16 cellular contexts compared by ENCODE assay signal in genomic region chr11:14388352-14388751, GRCh38. TPM values are rescaled to one million over a fixed set of nuclear protein-coding genes. Genes with fewer than 3 reads are reported as not detected.
DNase-seq lines count a peak whose midpoint lies in the region; ATAC-seq, FAIRE-seq and TF ChIP-seq lines count a peak whose summit lies in the region.
"Had no signal": no experiment of that assay in that cellular context is flagged by ENCODE, and none has a peak within 500 bp of the region (broad histone marks: within the 10 kb centered on the region; RNA-seq: fewer than 3 reads in every experiment).

No MANE protein-coding gene starts in this region.

- H3K9ac ChIP-seq in IMR-90 (ENCODE audit: low read depth, low read length), result no peak overlapping the region
- no peak overlapping the region for H3K9ac ChIP-seq in H1 (replicated peaks in 1 of 4; ENCODE audit: extremely low read depth in 1 of 4, low read depth in 3 of 4, low read length in 3 of 4)
- no peak overlapping the region for H3K9ac ChIP-seq in neural cell (ENCODE audit: low read length)
- H3K9ac ChIP-seq: BLaER1 had no signal

- in situ Hi-C loops in IMR-90 (cut with MboI; ENCODE audit: low sequenced_read_pairs), result no loop called here

- no peaks in the 10 kb centered on the region for H3F3A ChIP-seq in neural cell (ENCODE audit: insufficient read depth, low read length, poor library complexity, severe bottlenecking)

- H3K79me1 ChIP-seq in IMR-90 (ENCODE audit: low read depth in 1 of 2, low read length in 2 of 2) (no peaks in the 10 kb centered on the region), H1 (ENCODE audit: low read depth, low read length) (no peaks in the 10 kb centered on the region)

- H3K9me1 ChIP-seq in IMR-90 (ENCODE audit: insufficient read depth, low read length), result 0 out of 2 replicates have a peak, but pooled peaks cover 3% of the 10 kb centered on the region

- no peak overlapping the region for H4K5ac ChIP-seq in IMR-90 (ENCODE audit: low read depth, low read length)
- H4K5ac ChIP-seq in H1 (ENCODE audit: insufficient read length, low read depth, low read length), result no peak overlapping the region

- BruUV-seq in IMR-90 (replicated peaks; lab: Mats Ljungman, UMichigan), result no TSS peak

- dilution Hi-C loops in IMR-90 (cut with HindIII; ENCODE audit: low sequenced_read_pairs, unreplicated experiment), result no loop called here

- no peaks in the 10 kb centered on the region for H3K27me3 ChIP-seq in IMR-90 (ENCODE audit: control insufficient read depth, insufficient read depth, low read length)
- no peaks in the 10 kb centered on the region for H3K27me3 ChIP-seq in H1 (replicated peaks in 1 of 4; ENCODE audit: control insufficient read depth in 3 of 4, extremely low read depth in 1 of 4, insufficient read depth in 3 of 4, low read length in 3 of 4)
- no peaks in the 10 kb centered on the region for H3K27me3 ChIP-seq in neural cell (ENCODE audit: insufficient read depth, low read depth, low read length)
- H3K27me3 ChIP-seq: BLaER1 had no signal

- H3K18ac ChIP-seq in IMR-90 (ENCODE audit: low read depth, low read length), result no peak overlapping the region
- H3K18ac ChIP-seq in H1 (ENCODE audit: extremely low read depth, low read length), result no peak overlapping the region

- H3K36me3 ChIP-seq in IMR-90 (ENCODE audit: control insufficient read depth, insufficient read depth, low read length), result no peaks in the 10 kb centered on the region
- H3K36me3 ChIP-seq in H1 (ENCODE audit: control insufficient read depth in 2 of 4, insufficient read depth in 4 of 4, low read length in 3 of 4), result no peaks in the 10 kb centered on the region
- no peaks in the 10 kb centered on the region for H3K36me3 ChIP-seq in neural cell (ENCODE audit: insufficient read depth, low read length)
- H3K36me3 ChIP-seq: BLaER1 had no signal

- intact Hi-C loops in IMR-90 (cut with micrococcal nuclease), result no loop called here

- no peaks in the 10 kb centered on the region for H3K36me3 Mint-ChIP-seq in WTC11

- TF ChIP-seq RAD21 in IMR-90 (IDR thresholded peaks at IDR 0.05; ENCODE audit: low read length), result no peak
- TF ChIP-seq RAD21 in H1 (IDR thresholded peaks at IDR 0.05 in 1 of 2, conservative IDR thresholded peaks at IDR 0.05 in 1 of 2; ENCODE audit: low read depth in 2 of 2, low read length in 2 of 2), result no peak
- TF ChIP-seq RAD21 in neural cell (conservative IDR thresholded peaks at IDR 0.05), result no peak

- no peak for FAIRE-seq in H1 (lab: Jason Lieb, UNC)
- FAIRE-seq: GM18507 had no signal

- H3K9me2 ChIP-seq in neural cell (ENCODE audit: insufficient read depth, low read length), result no peaks in the 10 kb centered on the region

- no peaks in the 10 kb centered on the region for H3K4me1 ChIP-seq in IMR-90 (ENCODE audit: control insufficient read depth, insufficient read depth, low read length)
- H3K4me1 ChIP-seq in H1 (replicated peaks in 1 of 4; ENCODE audit: control insufficient read depth in 3 of 4, insufficient read depth in 4 of 4, low read length in 3 of 4), result peaks cover 0 to 9% (median 3%) of the 10 kb centered on the region in 4 experiments; a peak in 2 of 7 replicates
- H3K4me1 ChIP-seq: BLaER1, Caco-2 had no signal

- H4K8ac ChIP-seq in IMR-90 (ENCODE audit: low read depth in 2 of 2, low read length in 2 of 2), result no peak overlapping the region
- H4K8ac ChIP-seq in H1 (ENCODE audit: extremely low read depth, insufficient read depth, low read length), result no peak overlapping the region

- H3K4ac ChIP-seq in IMR-90 (ENCODE audit: low read depth, low read length), result no peak overlapping the region
- no peak overlapping the region for H3K4ac ChIP-seq in H1 (replicated peaks; ENCODE audit: insufficient read length, low read depth, low read length)

- no peaks in the 10 kb centered on the region; the same call in 1 of the 2 replicates for H3K23me2 ChIP-seq in H1 (ENCODE audit: low read depth, low read length)

- no peak for TF ChIP-seq EP300 in H1 (IDR thresholded peaks at IDR 0.05; ENCODE audit: borderline replicate concordance in 1 of 2, low read depth in 2 of 2, low read length in 2 of 2)
- no peak for TF ChIP-seq EP300 in neural cell (conservative IDR thresholded peaks at IDR 0.05; ENCODE audit: poor library complexity, severe bottlenecking)

- TF ChIP-seq CTCF in IMR-90 (conservative IDR thresholded peaks at IDR 0.05; ENCODE audit: low read depth, low read length) (no peak), H1 (IDR thresholded peaks at IDR 0.05; ENCODE audit: control extremely low read depth in 1 of 3, insufficient read depth in 1 of 3, low read depth in 1 of 3, low read length in 3 of 3) (no peak), neural cell (IDR thresholded peaks at IDR 0.05; ENCODE audit: poor library complexity, severe bottlenecking) (no peak), WTC11 (IDR thresholded peaks at IDR 0.05) (no peak)

- POLR2A ChIA-PET in IMR-90 (lab: Charles Lee; ENCODE audit: unreplicated experiment) (no interaction called here), H1 (lab: Charles Lee; ENCODE audit: partially characterized antibody) (interaction anchor here (0.8 to 1.8 kb wide), 4 partner anchors 14 to 30 kb away, joined by 3 to 5 read pairs (median 4); no protein-coding TSS in a partner anchor), WTC11 (lab: Charles Lee) (no interaction called here)

- no peak for TF ChIP-seq POLR2A in IMR-90 (IDR thresholded peaks at IDR 0.05; ENCODE audit: low read depth, low read length)
- no peak for TF ChIP-seq POLR2A in H1 (IDR thresholded peaks at IDR 0.05; ENCODE audit: control extremely low read depth in 1 of 2, low read depth in 2 of 2, low read length in 2 of 2)

- H2AK5ac ChIP-seq in IMR-90 (ENCODE audit: low read depth, low read length) (no peak overlapping the region), H1 (ENCODE audit: low read depth, low read length) (0 out of 2 replicates have a peak overlapping the region, but pooled peaks have one; percentile 42)

- no peaks in the 10 kb centered on the region for H3K9me3 Mint-ChIP-seq in WTC11
- H3K9me3 Mint-ChIP-seq: CD8-positive, alpha-beta memory T cell; GM23338; H9 had no signal

- H2BK20ac ChIP-seq in IMR-90 (ENCODE audit: low read depth, low read length), result no peak overlapping the region
- no peak overlapping the region for H2BK20ac ChIP-seq in H1 (ENCODE audit: low read length)

- ATAC-seq in IMR-90 (ENCODE audit: low read depth) (no peak), HG03159 (IDR thresholded peaks at IDR 0.05; ENCODE audit: unreplicated experiment) (no peak), WTC11 (no peak)
- ATAC-seq: GM23338 had no signal

- H3K4me1 Mint-ChIP-seq in WTC11, result peaks cover 14% of the 10 kb centered on the region

- H4K20me1 ChIP-seq in IMR-90 (ENCODE audit: insufficient read depth, low read length), result no peaks in the 10 kb centered on the region
- no peaks in the 10 kb centered on the region for H4K20me1 ChIP-seq in H1 (replicated peaks in 1 of 2; ENCODE audit: control insufficient read depth in 1 of 2, insufficient read depth in 2 of 2, low read length in 2 of 2)
- no peaks in the 10 kb centered on the region for H4K20me1 ChIP-seq in neural cell (ENCODE audit: insufficient read depth)
- H4K20me1 ChIP-seq: BLaER1 had no signal

- H2BK15ac ChIP-seq in IMR-90 (ENCODE audit: low read depth, low read length) (no peak overlapping the region), H1 (ENCODE audit: low read length) (no peak overlapping the region)

- H3K23ac ChIP-seq in IMR-90 (ENCODE audit: low read depth, low read length) (no peak overlapping the region), H1 (ENCODE audit: insufficient read length) (no peak overlapping the region)

- H4K91ac ChIP-seq in IMR-90 (ENCODE audit: insufficient read depth, low read depth, low read length), result no peak overlapping the region
- H4K91ac ChIP-seq in H1 (replicated peaks; ENCODE audit: insufficient read length, low read length), result no peak overlapping the region

- H3K4me3 Mint-ChIP-seq in WTC11, result no peak overlapping the region
- H3K4me3 Mint-ChIP-seq: CD8-positive, alpha-beta memory T cell; GM23338; H9 had no signal

- H3K4me2 ChIP-seq in IMR-90 (ENCODE audit: low read depth, low read length) (no peak overlapping the region), H1 (ENCODE audit: insufficient read depth in 1 of 2, low read depth in 2 of 2, low read length in 2 of 2) (no peak overlapping the region), neural cell (ENCODE audit: low read length) (no peak overlapping the region)
- H3K4me2 ChIP-seq: BLaER1, GM23338 had no signal

- H2AK9ac ChIP-seq in IMR-90 (replicated peaks; ENCODE audit: low read depth, low read length, poor library complexity), result no peak overlapping the region

- CTCF ChIA-PET in IMR-90 (lab: Yijun Ruan, JAX) (no interaction called here), H1 (lab: Charles Lee; ENCODE audit: partially characterized antibody) (interaction anchor here (0.9 to 4.8 kb wide), 7 partner anchors 14 to 86 kb away, joined by 3 to 20 read pairs (median 9); no protein-coding TSS in a partner anchor), WTC11 (lab: Charles Lee) (interaction anchor here (0.9 to 2.0 kb wide), 5 partner anchors 25 to 88 kb away, joined by 4 to 11 read pairs (median 5); no protein-coding TSS in a partner anchor)

- H2BK120ac ChIP-seq in IMR-90 (ENCODE audit: low read depth, low read length) (no peak overlapping the region), H1 (replicated peaks; ENCODE audit: low read depth, low read length) (no peak overlapping the region)

- no peaks in the 10 kb centered on the region for H3K27me3 Mint-ChIP-seq in WTC11 (ENCODE audit: low read depth)
- H3K27me3 Mint-ChIP-seq: CD8-positive, alpha-beta memory T cell had no signal

- no peak overlapping the region for H3K27ac Mint-ChIP-seq in WTC11
- H3K27ac Mint-ChIP-seq: GM23338, H9 had no signal

- H3K27ac ChIP-seq in IMR-90 (ENCODE audit: insufficient read depth, low read length) (no peak overlapping the region), H1 (ENCODE audit: low read depth, low read length) (no peak overlapping the region), neural cell (ENCODE audit: low read length) (peak overlapping the region; percentile 46)
- H3K27ac ChIP-seq: BLaER1 had no signal

- H2AFZ ChIP-seq in IMR-90 (replicated peaks; ENCODE audit: low read length, poor library complexity) (no peak overlapping the region), H1 (ENCODE audit: low read length) (no peak overlapping the region), neural cell (ENCODE audit: low read depth, low read length) (no peak overlapping the region)

- DNase-seq in EH (ENCODE audit: low read depth), result peak; percentile 65
- DNase-seq in IMR-90, result peak; percentile 51
- DNase-seq in H1 (ENCODE audit: low read depth in 1 of 2, low spot score in 2 of 2), result no peak
- no peak for DNase-seq in NK-92 treated with Interleukin-12 subunit alpha and Interleukin-12 subunit beta, amount 100 ng/mL, for 24 hours (lab: John Stamatoyannopoulos, UW)
- DNase-seq in WTC11 (ENCODE audit: low spot score), result no peak
- DNase-seq: 8988T; AML-193; Caco-2; CD8-positive, alpha-beta memory T cell; DND-41; H9 had no signal

- H3K79me2 ChIP-seq in H1 (ENCODE audit: control insufficient read depth in 1 of 2, insufficient read depth in 2 of 2, low read length in 2 of 2) (no peaks in the 10 kb centered on the region), neural cell (replicated peaks; ENCODE audit: insufficient read depth, low read length) (no peaks in the 10 kb centered on the region)

- H3K14ac ChIP-seq in IMR-90 (replicated peaks; ENCODE audit: low read depth, low read length), result no peak overlapping the region
- no peak overlapping the region for H3K14ac ChIP-seq in H1 (ENCODE audit: insufficient read length)

- H3K9me3 ChIP-seq in IMR-90 (ENCODE audit: control insufficient read depth, insufficient read depth, low read length) (no peaks in the 10 kb centered on the region), H1 (ENCODE audit: insufficient read depth in 2 of 2, low read depth in 1 of 2, low read length in 1 of 2) (no peaks in the 10 kb centered on the region), neural cell (ENCODE audit: low read length) (no peaks in the 10 kb centered on the region)
- H3K9me3 ChIP-seq: BLaER1, Caco-2 had no signal

- no peak overlapping the region for H2BK12ac ChIP-seq in H1 (ENCODE audit: low read depth, low read length)

- WGBS in IMR-90 (ENCODE audit: extremely low coverage in 2 of 2, insufficient read length in 1 of 2), 2 experiments, result 67% methylated on average over 2 of the region's 4 CpGs; no CpG with 5 or more reads in 1 of the 2 experiments
- 89% methylated on average over 4 of the region's 4 CpGs; no CpG with 5 or more reads in 1 of the 2 experiments for whole genome bisulfite sequencing in H1 (ENCODE audit: extremely low coverage in 1 of 2, insufficient coverage in 1 of 2, insufficient read length in 1 of 2, insufficient replicate concordance in 2 of 2, low coverage in 1 of 2, low lambda C conversion rate in 2 of 2, missing lambda C conversion rate in 1 of 2), 2 experiments

- no peak overlapping the region for H3K4me3 ChIP-seq in IMR-90 (ENCODE audit: insufficient read depth, low read depth, low read length)
- H3K4me3 ChIP-seq in H1 (ENCODE audit: extremely low read depth in 1 of 4, insufficient read depth in 2 of 4, low read depth in 3 of 4, low read length in 4 of 4), result no peak overlapping the region
- H3K4me3 ChIP-seq in neural cell (ENCODE audit: low read length), result no peak overlapping the region
- H3K4me3 ChIP-seq: BLaER1, GM23338 had no signal

- no peak overlapping the region for H2BK5ac ChIP-seq in IMR-90 (ENCODE audit: low read depth, low read length, poor library complexity, severe bottlenecking)
- no peak overlapping the region for H2BK5ac ChIP-seq in H1 (ENCODE audit: low read depth, low read length)

- H3K56ac ChIP-seq in IMR-90 (ENCODE audit: extremely low read depth, insufficient read depth, low read length), result no peak overlapping the region
- no peak overlapping the region for H3K56ac ChIP-seq in H1 (replicated peaks; ENCODE audit: insufficient read length, low read depth, low read length)

RNA-seq across cellular contexts. Expression of gene RRAS2, which starts 29.4 kb away (rescaled TPM):
- total RNA-seq in IMR-90 (2012; rRNA removed), result 106 and 155 TPM in 2 replicates
- polyA plus RNA-seq in IMR-90 (2012; rRNA removed), result 64.8 and 85.5 TPM in 2 replicates
- polyA plus RNA-seq in IMR-90 (2012; cell fraction: cytosol; rRNA removed), result 13.2 and 50.0 TPM in 2 replicates
- polyA plus RNA-seq in IMR-90 (2012; cell fraction: nucleus; rRNA removed; ENCODE audit: low replicate concordance), result 20.2 and 33.9 TPM in 2 replicates
- 220 and 234 TPM in 2 replicates for total RNA-seq in H1 (2021; fragmentation: NEBNext Ultra II Directional; extraction: Animal tissue kit (Norgen Biotek cat#: 25700))
- polyA plus RNA-seq in H1 (2011; rRNA removed), result 48.5 and 72.3 TPM in 2 replicates
- 100 TPM for polyA plus RNA-seq in H1 (2011; cell fraction: cytosol; rRNA removed)
- 27.8 TPM for polyA plus RNA-seq in H1 (2011; cell fraction: nucleus; rRNA removed)
- polyA plus RNA-seq in H1 (2012, experiment 1 of 2), result 94.8 to 171 TPM (median 113 TPM) in 4 replicates
- polyA plus RNA-seq in H1 (2012, experiment 2 of 2), result 51.6 TPM
- polyA plus RNA-seq in H1 (2013, experiment 1 of 2), result 142 TPM
- 146 TPM for polyA plus RNA-seq in H1 (2013, experiment 2 of 2)
- polyA minus RNA-seq in H1 (2011; rRNA and poly(A)+ RNA removed), result 46.3 and 83.7 TPM in 2 replicates
- polyA minus RNA-seq in H1 (2011; cell fraction: cytosol; rRNA and poly(A)+ RNA removed), result 105 TPM
- 85.4 TPM for polyA minus RNA-seq in H1 (2011; cell fraction: nucleus; rRNA and poly(A)+ RNA removed)
- polyA plus RNA-seq in neural cell, result 47.3 and 49.4 TPM in 2 replicates
- 73.3 and 76.6 TPM in 2 replicates for polyA minus RNA-seq in neural cell
- total RNA-seq in WTC11 (2021), result 161 to 164 TPM (median 164 TPM) in 3 replicates

Comparison
In these comparisons a context has a peak if more than half of its experiments do, and no peak if none do; other contexts are left out.
1. DNase-seq: peak in EH (single experiment) and IMR-90 (single experiment); none in H1 (0 of 2), NK-92 treated with Interleukin-12 subunit alpha and Interleukin-12 subunit beta, amount 100 ng/mL, for 24 hours (single experiment) and WTC11 (single experiment).